In genomic region chr13:74243637-74244526, GRCh38 we compare ENCODE assay signal across 10 cellular contexts.
DNase-seq lines count a peak whose midpoint lies in the region; ATAC-seq and TF ChIP-seq lines count a peak whose summit lies in the region.
"Had no signal": no experiment of that assay in that cellular context is flagged by ENCODE, and none has a peak within 500 bp of the region (broad histone marks: within the 10 kb centered on the region; RNA-seq: fewer than 3 reads in every experiment).

No MANE protein-coding gene starts in this region.

- H3K27ac Mint-ChIP-seq in natural killer cell treated with Interleukin-12 subunit alpha and Interleukin-12 subunit beta and Interleukin-15 and Interleukin-18, amount 100 ng/mL, for 72 hours = peak overlapping the region; percentile 70 to 80

- no peak for TF ChIP-seq CTCF in PC-3 (conservative IDR thresholded peaks at IDR 0.05; ENCODE audit: low read depth, low read length)

- peak; percentile 91 for ATAC-seq in PC-3
- ATAC-seq in natural killer cell treated with Interleukin-12 subunit alpha and Interleukin-12 subunit beta and Interleukin-15 and Interleukin-18, amount 100 ng/mL, for 72 hours = peak; percentile 64 to 84

- H3K9ac ChIP-seq in PC-3 (ENCODE audit: low read length) = peak overlapping the region; percentile 68

- CTCF ChIA-PET in PC-3 (lab: Charles Lee) = no interaction called here

- H3K27me3 Mint-ChIP-seq in natural killer cell treated with Interleukin-12 subunit alpha and Interleukin-12 subunit beta and Interleukin-15 and Interleukin-18, amount 100 ng/mL, for 72 hours = no peaks in the 10 kb centered on the region

- intact Hi-C loops in PC-3 (cut with micrococcal nuclease) = loop anchor here (5.0 kb wide), 1 partner anchor 107 kb away; no protein-coding TSS in a partner anchor

- H3K4me3 Mint-ChIP-seq in natural killer cell treated with Interleukin-12 subunit alpha and Interleukin-12 subunit beta and Interleukin-15 and Interleukin-18, amount 100 ng/mL, for 72 hours = peak overlapping the region; percentile 76

- peaks cover 14% of the 10 kb centered on the region for H3K4me1 ChIP-seq in PC-3 (ENCODE audit: insufficient read depth, low read length)
- H3K4me1 ChIP-seq: vagina had no signal

- H3K36me3 Mint-ChIP-seq in natural killer cell treated with Interleukin-12 subunit alpha and Interleukin-12 subunit beta and Interleukin-15 and Interleukin-18, amount 100 ng/mL, for 72 hours = no peaks in the 10 kb centered on the region

- H3K4me3 ChIP-seq in PC-3 (ENCODE audit: low read length) (0 out of 2 replicates have a peak overlapping the region, but pooled peaks have one; percentile 11), MG63 (no peak overlapping the region)
- H3K4me3 ChIP-seq: vagina had no signal

- H3K9me2 ChIP-seq in PC-3 (replicated peaks; ENCODE audit: low read length) = no peaks in the 10 kb centered on the region

- no peaks in the 10 kb centered on the region for H4K20me1 ChIP-seq in PC-3 (ENCODE audit: low read length)

- peaks cover 50 to 57% of the 10 kb centered on the region in 2 donors for H3K4me1 Mint-ChIP-seq in natural killer cell treated with Interleukin-12 subunit alpha and Interleukin-12 subunit beta and Interleukin-15 and Interleukin-18, amount 100 ng/mL, for 72 hours (ENCODE audit: low read depth in 2 of 2)

- H3K9me3 Mint-ChIP-seq in natural killer cell treated with Interleukin-12 subunit alpha and Interleukin-12 subunit beta and Interleukin-15 and Interleukin-18, amount 100 ng/mL, for 72 hours = peaks cover 3% of the 10 kb centered on the region

- BruUV-seq in PC-3 (replicated peaks; lab: Mats Ljungman, UMichigan) = TSS peak; percentile 32

- H3K27me3 ChIP-seq in PC-3 (ENCODE audit: low read length) (no peaks in the 10 kb centered on the region), MG63 (no peaks in the 10 kb centered on the region)
- H3K27me3 ChIP-seq: vagina had no signal

- no peaks in the 10 kb centered on the region; the same call in 1 of the 2 replicates for H3K36me3 ChIP-seq in PC-3 (ENCODE audit: low read depth, low read length)
- no peaks in the 10 kb centered on the region; the same call in 1 of the 2 replicates for H3K36me3 ChIP-seq in MG63
- H3K36me3 ChIP-seq: vagina had no signal

- DNase-seq in ELR (ENCODE audit: low read depth) = peak; percentile 95
- DNase-seq in PC-3 = peak; percentile 73
- DNase-seq in central memory CD4-positive, alpha-beta T cell = peak; percentile 67
- DNase-seq in natural killer cell treated with Interleukin-12 subunit alpha and Interleukin-12 subunit beta and Interleukin-15 and Interleukin-18, amount 100 ng/mL, for 72 hours (ENCODE audit: low spot score) = no peak
- no peak for DNase-seq in T1000 (lab: John Stamatoyannopoulos, UW)
- DNase-seq in erythroblast (lab: John Stamatoyannopoulos, UW) = no peak
- DNase-seq in MG63 = no peak
- DNase-seq: DMS79 treated with DMSO at 0.1 percent for 48 hours, NCI-H1436 treated with DMSO at 0.1 percent for 48 hours had no signal

- H3K79me2 ChIP-seq in PC-3 (ENCODE audit: low read length) = no peaks in the 10 kb centered on the region

- no peak for TF ChIP-seq POLR2A in erythroblast (IDR thresholded peaks at IDR 0.05; ENCODE audit: low read length)

- peak overlapping the region; percentile 75 for H3K4me2 ChIP-seq in PC-3 (ENCODE audit: low read length)

- H2AFZ ChIP-seq in PC-3 (ENCODE audit: low read length) = no peak overlapping the region

- peak overlapping the region; percentile 93 for H3K27ac ChIP-seq in PC-3 (ENCODE audit: low read length)
- H3K27ac ChIP-seq: vagina had no signal

- H3F3A ChIP-seq in PC-3 (ENCODE audit: low read length, unreplicated experiment) = no peaks in the 10 kb centered on the region

- POLR2A ChIA-PET in PC-3 (lab: Charles Lee; ENCODE audit: unreplicated experiment) = no interaction called here

- H3K9me3 ChIP-seq in PC-3 (ENCODE audit: low read length) (no peaks in the 10 kb centered on the region), MG63 (peaks cover 25% of the 10 kb centered on the region)
- H3K9me3 ChIP-seq: vagina had no signal

Comparison
In these comparisons a context has a peak if more than half of its experiments do, and no peak if none do; other contexts are left out.
1. DNase-seq: peak in ELR (single experiment), PC-3 (single experiment) and central memory CD4-positive, alpha-beta T cell (single experiment); none in natural killer cell treated with Interleukin-12 subunit alpha and Interleukin-12 subunit beta and Interleukin-15 and Interleukin-18, amount 100 ng/mL, for 72 hours (single experiment), T1000 (single experiment), erythroblast (0 of 2) and MG63 (single experiment).